24 cellular contexts compared by ENCODE assay signal in the genomic region with DNA sequence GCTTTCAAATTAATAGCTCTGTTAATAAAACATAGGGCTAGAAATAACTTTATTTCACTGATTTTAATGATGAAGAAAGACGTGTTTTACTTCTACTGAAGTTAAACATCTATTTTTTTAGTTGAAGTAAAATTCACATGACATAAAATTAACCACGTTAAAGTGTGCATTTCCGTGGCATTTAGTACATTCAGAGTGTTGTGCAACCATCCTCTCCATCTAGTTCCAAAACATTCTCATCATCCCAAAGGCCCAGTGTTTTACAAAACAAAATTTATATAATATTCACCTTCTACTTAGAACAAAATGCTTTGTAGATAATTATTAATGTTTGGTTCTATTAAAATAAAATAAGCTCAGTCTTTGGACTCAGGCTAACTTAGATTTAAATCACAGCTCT.
DNase-seq lines count a peak whose midpoint lies in the region; ATAC-seq, FAIRE-seq and TF ChIP-seq lines count a peak whose summit lies in the region.
"Had no signal": no experiment of that assay in that cellular context is flagged by ENCODE, and none has a peak within 500 bp of the region (broad histone marks: within the 10 kb centered on the region; RNA-seq: fewer than 3 reads in every experiment).

No MANE protein-coding gene starts in this region.

- no peak for FAIRE-seq in H54 (lab: Jason Lieb, UNC)
- FAIRE-seq: A204.1, D721Med, GM12891, GM18507 had no signal

- H3K4me3 ChIP-seq in AG10803 (ENCODE audit: low read length) (no peak overlapping the region), adipocyte (ENCODE audit: low read length) (no peak overlapping the region), fibroblast of villous mesenchyme (ENCODE audit: low read depth, low read length) (no peak overlapping the region), lower lobe of right lung (no peak overlapping the region), right lobe of liver (no peak overlapping the region)
- H3K4me3 ChIP-seq: BLaER1 treated with 17β-estradiol and CSF1 and Interleukin-3, amounts not matched to agents 10 nM and 100 nM had no signal

- H3K27me3 ChIP-seq in adipocyte (replicated peaks; ENCODE audit: control insufficient read depth, insufficient read depth, low read length): no peaks in the 10 kb centered on the region
- H3K27me3 ChIP-seq in lower lobe of right lung (ENCODE audit: low read depth): no peaks in the 10 kb centered on the region
- no peaks in the 10 kb centered on the region for H3K27me3 ChIP-seq in right lobe of liver
- H3K27me3 ChIP-seq: BE2C; BLaER1 treated with 17β-estradiol and CSF1 and Interleukin-3, amounts not matched to agents 10 nM and 100 nM had no signal

- H3K36me3 ChIP-seq in adipocyte (ENCODE audit: control insufficient read depth, insufficient read depth, low read length, severe bottlenecking) (no peaks in the 10 kb centered on the region), lower lobe of right lung (no peaks in the 10 kb centered on the region), right lobe of liver (no peaks in the 10 kb centered on the region)
- H3K36me3 ChIP-seq: BE2C; BLaER1 treated with 17β-estradiol and CSF1 and Interleukin-3, amounts not matched to agents 10 nM and 100 nM had no signal

- TF ChIP-seq POLR2A in H54 (IDR thresholded peaks at IDR 0.05; ENCODE audit: low read depth, low read length) (no peak), right lobe of liver (IDR thresholded peaks at IDR 0.05) (no peak)

- H3K9me3 ChIP-seq in adipocyte (ENCODE audit: control insufficient read depth, low read length) (no peaks in the 10 kb centered on the region), lower lobe of right lung (no peaks in the 10 kb centered on the region), right lobe of liver (no peaks in the 10 kb centered on the region)
- H3K9me3 ChIP-seq: BE2C had no signal

- peaks cover 33% of the 10 kb centered on the region for H3K4me1 ChIP-seq in adipocyte (ENCODE audit: control insufficient read depth, insufficient read depth, low read length)
- no peaks in the 10 kb centered on the region for H3K4me1 ChIP-seq in lower lobe of right lung
- H3K4me1 ChIP-seq in right lobe of liver: no peaks in the 10 kb centered on the region
- H3K4me1 ChIP-seq: BE2C had no signal

- TF ChIP-seq CTCF in AG10803 (conservative IDR thresholded peaks at IDR 0.05; ENCODE audit: low read length) (no peak), fibroblast of villous mesenchyme (IDR thresholded peaks at IDR 0.05; ENCODE audit: insufficient read depth, low read depth, low read length) (no peak), lower lobe of right lung (IDR thresholded peaks at IDR 0.05) (no peak), right lobe of liver (IDR thresholded peaks at IDR 0.05) (no peak)

- WGBS in right lobe of liver (ENCODE audit: insufficient coverage, low coverage, low lambda C conversion rate, missing lambda C conversion rate): 81% methylated on average over 3 of the region's 3 CpGs

- H3K9ac ChIP-seq in adipocyte (ENCODE audit: low read length): peak overlapping the region; percentile 29
- H3K9ac ChIP-seq: BLaER1 treated with 17β-estradiol and CSF1 and Interleukin-3, amounts not matched to agents 10 nM and 100 nM had no signal

- no peak for ATAC-seq in lower lobe of right lung
- no peak for ATAC-seq in right lobe of liver

- intact Hi-C loops in lower lobe of right lung (cut with DNase I) (no loop called here), right lobe of liver (cut with DNase I) (no loop called here)

- peak; percentile 29 for DNase-seq in AG10803 (ENCODE audit: low read depth)
- DNase-seq in adipocyte (ENCODE audit: low read depth): peak; percentile 54
- DNase-seq in fibroblast of gingiva (ENCODE audit: low read depth): peak; percentile 22
- DNase-seq in fibroblast of villous mesenchyme (ENCODE audit: low read depth): peak; percentile 59
- no peak for DNase-seq in NCI-H146 treated with DMSO at 0.1 percent for 48 hours (lab: John Stamatoyannopoulos, UW; ENCODE audit: unreplicated experiment)
- no peak for DNase-seq in lower lobe of right lung
- DNase-seq in H54 (ENCODE audit: insufficient read length, low spot score): no peak
- no peak for DNase-seq in right lobe of liver
- DNase-seq: AML-193; BE2C; CD4-positive, alpha-beta T cell; CD8-positive, alpha-beta memory T cell; DMS 273 treated with DMSO at 0.1 percent for 48 hours; DMS79 treated with DMSO at 0.1 percent for 48 hours; GF-D8; GOT3; H7; HCEC 1CT had no signal

- H3K27ac ChIP-seq in lower lobe of right lung (no peak overlapping the region), right lobe of liver (no peak overlapping the region)
- H3K27ac ChIP-seq: 22Rv1; BLaER1 treated with 17β-estradiol and CSF1 and Interleukin-3, amounts not matched to agents 10 nM and 100 nM had no signal

Comparison
In these comparisons a context has a peak if more than half of its experiments do, and no peak if none do; other contexts are left out.
1. DNase-seq: peak in AG10803 (single experiment), adipocyte (single experiment), fibroblast of gingiva (single experiment) and fibroblast of villous mesenchyme (single experiment); none in NCI-H146 treated with DMSO at 0.1 percent for 48 hours (single experiment), lower lobe of right lung (single experiment), H54 (single experiment) and right lobe of liver (0 of 3).